Comparison of ENCODE assay signal across 19 cellular contexts in the genomic region with DNA sequence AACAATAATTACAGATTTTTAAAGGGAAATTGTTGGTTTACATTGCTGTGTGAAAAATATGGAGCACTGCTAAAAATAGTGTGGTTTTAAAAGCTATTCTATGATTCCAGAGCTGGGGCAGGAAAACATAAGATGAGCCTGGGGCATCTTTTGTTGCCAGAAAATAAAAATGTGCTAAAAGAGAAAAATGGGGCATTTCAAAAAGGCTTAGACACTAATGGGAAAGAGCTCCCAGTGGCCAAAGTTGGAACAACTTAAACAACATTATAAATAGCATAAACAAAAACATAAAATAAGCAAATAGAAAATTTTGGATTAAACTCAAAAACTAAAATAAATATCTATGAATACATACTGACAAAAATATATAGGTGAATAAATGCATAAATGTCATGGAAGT.
A peak's percentile ranks its signal among the peaks of the same experiment; 100 is the strongest.
DNase-seq lines count a peak whose midpoint lies in the region; ATAC-seq and TF ChIP-seq lines count a peak whose summit lies in the region.
"Had no signal": no experiment of that assay in that cellular context is flagged by ENCODE, and none has a peak within 500 bp of the region (broad histone marks: within the 10 kb centered on the region; RNA-seq: fewer than 3 reads in every experiment).

No MANE protein-coding gene starts in this region.

- H3K9me3 Mint-ChIP-seq in MCF 10A (ENCODE audit: unreplicated experiment) = peaks cover 2% of the 10 kb centered on the region

- CTCF ChIA-PET in MCF 10A (lab: Yijun Ruan, JAX) = interaction anchor here (0.8 kb wide), 1 partner anchor 317 kb away, joined by 3 read pairs; no protein-coding TSS in a partner anchor
- CTCF ChIA-PET in PC-9 (lab: Charles Lee) = interaction anchor here (0.6 kb wide), 1 partner anchor 249 kb away, joined by 5 read pairs; no protein-coding TSS in a partner anchor

- H3K79me2 ChIP-seq in PC-9 (ENCODE audit: low read depth) = no peaks in the 10 kb centered on the region

- TF ChIP-seq POLR2A in breast epithelium (IDR thresholded peaks at IDR 0.05) = no peak

- no peaks in the 10 kb centered on the region for H3K36me3 ChIP-seq in breast epithelium
- no peaks in the 10 kb centered on the region for H3K36me3 ChIP-seq in PC-9 (ENCODE audit: low read depth)
- H3K36me3 ChIP-seq in thoracic aorta = no peaks in the 10 kb centered on the region
- H3K36me3 ChIP-seq: gastroesophageal sphincter, prostate gland had no signal

- H3K9me3 ChIP-seq in breast epithelium (peaks cover 0 to 1% of the 10 kb centered on the region in 2 donors), PC-9 (ENCODE audit: insufficient read depth, low read depth) (no peaks in the 10 kb centered on the region), thoracic aorta (peaks cover 4% of the 10 kb centered on the region)
- H3K9me3 ChIP-seq: A549, mucosa of descending colon, prostate gland had no signal

- intact Hi-C loops in MCF 10A (cut with micrococcal nuclease) (loop anchor here (10.0 kb wide), 1 partner anchor 142 kb away; no protein-coding TSS in a partner anchor), breast epithelium (cut with DNase I; ENCODE audit: low total_unique reads) (no loop called here), PC-9 (cut with micrococcal nuclease; ENCODE audit: unreplicated experiment) (no loop called here)

- no peak overlapping the region for H2AFZ ChIP-seq in PC-9

- H3K27ac Mint-ChIP-seq in MCF 10A (ENCODE audit: low read depth, unreplicated experiment) = no peak overlapping the region
- H3K27ac Mint-ChIP-seq: activated CD4-positive, alpha-beta T cell treated with anti-CD3 and anti-CD28 coated beads for 36 hours; activated T-cell treated with anti-CD3 and anti-CD28 coated beads, Interleukin-2, amount 50 U/mL, for 24 hours; dendritic cell treated with granulocyte-macrophage colony-stimulating factor and Interleukin-4, amounts not matched to agents 40 ng/mL and 50 ng/mL, for 4 days had no signal

- H3K4me3 Mint-ChIP-seq in MCF 10A (ENCODE audit: unreplicated experiment) = no peak overlapping the region
- H3K4me3 Mint-ChIP-seq: activated CD4-positive, alpha-beta T cell treated with anti-CD3 and anti-CD28 coated beads for 36 hours; activated T-cell treated with anti-CD3 and anti-CD28 coated beads, Interleukin-2, amount 50 U/mL, for 24 hours; dendritic cell treated with granulocyte-macrophage colony-stimulating factor and Interleukin-4, amounts not matched to agents 40 ng/mL and 50 ng/mL, for 4 days had no signal

- POLR2A ChIA-PET in MCF 10A (lab: Yijun Ruan, JAX) (no interaction called here), PC-9 (lab: Charles Lee; ENCODE audit: unreplicated experiment) (interaction anchor here (0.8 kb wide), 1 partner anchor 12 kb away, joined by 7 read pairs; no protein-coding TSS in a partner anchor)

- BruUV-seq in MCF 10A (replicated peaks; lab: Mats Ljungman, UMichigan) (no TSS peak), PC-9 (replicated peaks; lab: Mats Ljungman, UMichigan) (no TSS peak)

- H3K27ac ChIP-seq in breast epithelium (no peak overlapping the region), PC-9 (no peak overlapping the region), thoracic aorta (no peak overlapping the region)
- H3K27ac ChIP-seq: A549, gastroesophageal sphincter, prostate gland had no signal

- no peaks in the 10 kb centered on the region; the same call in 1 of the 2 replicates for H3F3A ChIP-seq in PC-9 (ENCODE audit: insufficient read depth, low read depth)

- H3K4me1 ChIP-seq in breast epithelium = no peaks in the 10 kb centered on the region
- H3K4me1 ChIP-seq in PC-9 (replicated peaks; ENCODE audit: insufficient read depth) = no peaks in the 10 kb centered on the region
- H3K4me1 ChIP-seq in thoracic aorta (ENCODE audit: control insufficient read depth in 1 of 2, low read depth in 2 of 2) = peaks cover 7 to 14% of the 10 kb centered on the region in 2 donors
- H3K4me1 ChIP-seq: A549, gastroesophageal sphincter, prostate gland had no signal

- no peak overlapping the region for H3K4me3 ChIP-seq in breast epithelium
- H3K4me3 ChIP-seq in PC-9 = no peak overlapping the region
- H3K4me3 ChIP-seq in fibroblast of the aortic adventitia (ENCODE audit: low read depth, low read length) = no peak overlapping the region
- H3K4me3 ChIP-seq in thoracic aorta = no peak overlapping the region
- H3K4me3 ChIP-seq: A549, gastroesophageal sphincter, mucosa of descending colon, prostate gland had no signal

- no peaks in the 10 kb centered on the region for H4K20me1 ChIP-seq in PC-9 (ENCODE audit: insufficient read depth)

- no peaks in the 10 kb centered on the region for H3K27me3 ChIP-seq in breast epithelium
- no peaks in the 10 kb centered on the region for H3K27me3 ChIP-seq in PC-9 (ENCODE audit: insufficient read depth, low read depth)
- no peaks in the 10 kb centered on the region for H3K27me3 ChIP-seq in thoracic aorta (replicated peaks; ENCODE audit: insufficient read depth)
- H3K27me3 ChIP-seq: gastroesophageal sphincter had no signal

- no peaks in the 10 kb centered on the region for H3K36me3 Mint-ChIP-seq in MCF 10A (ENCODE audit: insufficient read depth, unreplicated experiment)

- TF ChIP-seq CTCF in MCF 10A (IDR thresholded peaks at IDR 0.05; ENCODE audit: unreplicated experiment) (no peak), breast epithelium (IDR thresholded peaks at IDR 0.05) (no peak), PC-9 (conservative IDR thresholded peaks at IDR 0.05) (peak; percentile 67), fibroblast of the aortic adventitia (IDR thresholded peaks at IDR 0.05; ENCODE audit: insufficient read depth, low read length) (peak; percentile 38), thoracic aorta (IDR thresholded peaks at IDR 0.05) (peak; percentile 14)

- H3K4me1 Mint-ChIP-seq in MCF 10A (ENCODE audit: insufficient read depth, unreplicated experiment) = no peaks in the 10 kb centered on the region
- H3K4me1 Mint-ChIP-seq: activated CD4-positive, alpha-beta T cell treated with anti-CD3 and anti-CD28 coated beads for 36 hours had no signal

- peak; percentile 6 for DNase-seq in MCF 10A (ENCODE audit: unreplicated experiment)
- no peak for DNase-seq in breast epithelium (ENCODE audit: low spot score in 2 of 2)
- DNase-seq in PC-9 = no peak
- no peak for DNase-seq in fibroblast of the aortic adventitia (ENCODE audit: low read depth)
- no peak for DNase-seq in thoracic aorta (ENCODE audit: low spot score)
- no peak for DNase-seq in activated CD4-positive, alpha-beta T cell treated with anti-CD3 and anti-CD28 coated beads, Interleukin-2, amount 50 U/mL, for 48 hours
- DNase-seq in NK-92 treated with Interleukin-12 subunit alpha and Interleukin-12 subunit beta, amount 100 ng/mL, for 24 hours (lab: John Stamatoyannopoulos, UW) = no peak
- DNase-seq: activated CD4-positive, alpha-beta T cell treated with anti-CD3 and anti-CD28 coated beads for 36 hours; activated T-cell treated with anti-CD3 and anti-CD28 coated beads, Interleukin-2, amount 50 U/mL, for 24 hours; mucosa of descending colon; NCI-H1092 treated with DMSO at 0.1 percent for 48 hours; NCI-H446; stimulated activated CD4-positive, alpha-beta T cell treated with anti-CD3 and anti-CD28 coated beads, Interleukin-15, amount 100 ng/mL, for 24 hours; substantia nigra had no signal

- no peaks in the 10 kb centered on the region for H3K27me3 Mint-ChIP-seq in MCF 10A (ENCODE audit: insufficient read depth, unreplicated experiment)
- H3K27me3 Mint-ChIP-seq: activated CD4-positive, alpha-beta T cell treated with anti-CD3 and anti-CD28 coated beads for 36 hours; activated T-cell treated with anti-CD3 and anti-CD28 coated beads, Interleukin-2, amount 50 U/mL, for 24 hours; dendritic cell treated with granulocyte-macrophage colony-stimulating factor and Interleukin-4, amounts not matched to agents 40 ng/mL and 50 ng/mL, for 4 days had no signal

- H3K9me2 ChIP-seq in PC-9 (ENCODE audit: insufficient read depth) = no peaks in the 10 kb centered on the region

- ATAC-seq in thoracic aorta (ENCODE audit: insufficient number of reproducible peaks, low FRiP score, low read depth) (no peak), HG02840 (IDR thresholded peaks at IDR 0.05; ENCODE audit: low FRiP score, unreplicated experiment) (no peak)
- ATAC-seq: A549; activated CD4-positive, alpha-beta T cell treated with anti-CD3 and anti-CD28 coated beads for 36 hours; gastroesophageal sphincter; mucosa of descending colon had no signal

- H3K4me2 ChIP-seq in PC-9 = no peak overlapping the region
- H3K4me2 ChIP-seq: A549 had no signal

Comparison
In these comparisons a context has a peak if more than half of its experiments do, and no peak if none do; other contexts are left out.
1. CTCF ChIP-seq: peak in PC-9 (single experiment), fibroblast of the aortic adventitia (single experiment) and thoracic aorta (single experiment); none in MCF 10A (single experiment) and breast epithelium (0 of 3).